8 cellular contexts compared by ENCODE assay signal in the genomic region with DNA sequence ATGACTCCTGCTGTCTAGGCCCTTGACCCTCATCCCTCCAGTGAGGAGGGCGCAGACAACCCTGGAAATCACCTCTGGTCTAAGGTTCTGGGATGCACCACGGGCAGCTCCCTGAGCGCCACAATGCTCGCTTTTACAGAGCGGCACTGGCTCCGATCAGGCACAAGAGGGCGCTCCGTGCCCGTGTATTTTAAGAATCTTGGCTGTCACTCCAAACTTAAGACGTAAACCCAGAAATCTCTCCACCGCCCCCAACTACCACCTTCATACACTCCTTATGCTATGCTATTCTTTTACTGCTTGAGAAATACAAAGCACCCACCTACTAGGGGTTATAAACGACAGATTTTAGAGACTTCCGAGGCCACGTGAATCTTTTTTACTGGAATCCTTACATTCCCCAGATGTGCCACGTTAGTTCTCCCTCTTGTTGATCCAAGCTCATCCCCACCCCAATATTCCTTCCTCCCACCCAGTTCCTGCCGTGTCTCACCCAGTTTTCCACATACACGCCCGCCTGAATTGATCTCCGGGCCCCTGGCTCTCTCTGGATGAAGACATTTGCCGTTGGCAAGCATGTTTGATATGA.
DNase-seq lines count a peak whose midpoint lies in the region; ATAC-seq, FAIRE-seq and TF ChIP-seq lines count a peak whose summit lies in the region.

No MANE protein-coding gene starts in this region.

- no peak for TF ChIP-seq EP300 in esophagus muscularis mucosa (IDR thresholded peaks at IDR 0.05)

- no peak overlapping the region for H4K91ac ChIP-seq in IMR-90 (ENCODE audit: insufficient read depth, low read depth, low read length)

- no peak overlapping the region for H3K27ac Mint-ChIP-seq in neural progenitor cell

- H3K9me3 Mint-ChIP-seq in neural progenitor cell, result no peaks in the 10 kb centered on the region

- no peak overlapping the region for H2AK9ac ChIP-seq in IMR-90 (replicated peaks; ENCODE audit: low read depth, low read length, poor library complexity)

- no peaks in the 10 kb centered on the region for H3K79me1 ChIP-seq in IMR-90 (ENCODE audit: low read depth in 1 of 2, low read length in 2 of 2)

- peaks cover 2% of the 10 kb centered on the region for H3K4me1 Mint-ChIP-seq in neural progenitor cell

- H3K4ac ChIP-seq in IMR-90 (ENCODE audit: low read depth, low read length), result no peak overlapping the region

- no peak overlapping the region for H3K4me2 ChIP-seq in IMR-90 (ENCODE audit: low read depth, low read length)
- H3K4me2 ChIP-seq in neural progenitor cell, result no peak overlapping the region

- no peaks in the 10 kb centered on the region for H3K9me1 ChIP-seq in IMR-90 (ENCODE audit: insufficient read depth, low read length)

- no peak overlapping the region for H2AK5ac ChIP-seq in IMR-90 (ENCODE audit: low read depth, low read length)

- no peak overlapping the region for H2BK5ac ChIP-seq in IMR-90 (ENCODE audit: low read depth, low read length, poor library complexity, severe bottlenecking)

- H4K5ac ChIP-seq in IMR-90 (ENCODE audit: low read depth, low read length), result no peak overlapping the region

- no peak overlapping the region for H4K8ac ChIP-seq in IMR-90 (ENCODE audit: low read depth in 2 of 2, low read length in 2 of 2)

- H3K18ac ChIP-seq in IMR-90 (ENCODE audit: low read depth, low read length), result no peak overlapping the region

- in situ Hi-C loops in IMR-90 (cut with MboI; ENCODE audit: low sequenced_read_pairs), result no loop called here

- H3K4me3 Mint-ChIP-seq in neural progenitor cell, result no peak overlapping the region

- peak; percentile 80 for DNase-seq in Ammon's horn (ENCODE audit: low spot score)
- DNase-seq in GM12892 (ENCODE audit: insufficient read length), result no peak
- DNase-seq in IMR-90, result peak; percentile 20
- peak; percentile 7 to 29 for DNase-seq in SJCRH30
- no peak for DNase-seq in esophagus muscularis mucosa (ENCODE audit: extremely low spot score)
- peak; percentile 78 for DNase-seq in neural progenitor cell (ENCODE audit: low spot score)

- intact Hi-C loops in IMR-90 (cut with micrococcal nuclease) (no loop called here), esophagus muscularis mucosa (cut with DNase I) (no loop called here)

- TF ChIP-seq RAD21 in IMR-90 (IDR thresholded peaks at IDR 0.05; ENCODE audit: low read length), result peak; percentile 55

- H3K9ac ChIP-seq in IMR-90 (ENCODE audit: low read depth, low read length) (no peak overlapping the region), neural progenitor cell (no peak overlapping the region)

- H3K56ac ChIP-seq in IMR-90 (ENCODE audit: extremely low read depth, insufficient read depth, low read length), result no peak overlapping the region

- TF ChIP-seq POLR2A in GM12892 (IDR thresholded peaks at IDR 0.05; ENCODE audit: low read depth, low read length) (no peak), IMR-90 (IDR thresholded peaks at IDR 0.05; ENCODE audit: low read depth, low read length) (no peak), esophagus muscularis mucosa (IDR thresholded peaks at IDR 0.05; ENCODE audit: low read depth) (no peak)

- H3K14ac ChIP-seq in IMR-90 (replicated peaks; ENCODE audit: low read depth, low read length), result no peak overlapping the region

- H3K9me3 ChIP-seq in IMR-90 (ENCODE audit: control insufficient read depth, insufficient read depth, low read length), result no peaks in the 10 kb centered on the region
- H3K9me3 ChIP-seq in SJCRH30 (replicated peaks), result no peaks in the 10 kb centered on the region
- H3K9me3 ChIP-seq in esophagus muscularis mucosa, result no peaks in the 10 kb centered on the region
- no peaks in the 10 kb centered on the region for H3K9me3 ChIP-seq in neural progenitor cell (ENCODE audit: low read depth)

- H3K23ac ChIP-seq in IMR-90 (ENCODE audit: low read depth, low read length), result no peak overlapping the region

- no peaks in the 10 kb centered on the region for H3K79me2 ChIP-seq in neural progenitor cell (ENCODE audit: low read depth)

- ATAC-seq in IMR-90 (ENCODE audit: low read depth), result peak; percentile 40; the same call in 1 of the 2 replicates
- no peak for ATAC-seq in GM21515 (IDR thresholded peaks at IDR 0.05; ENCODE audit: unreplicated experiment)
- no peak for ATAC-seq in HG03108 (IDR thresholded peaks at IDR 0.05; ENCODE audit: unreplicated experiment)

- dilution Hi-C loops in IMR-90 (cut with HindIII; ENCODE audit: low sequenced_read_pairs, unreplicated experiment), result no loop called here

- WGBS in IMR-90 (ENCODE audit: extremely low coverage in 2 of 2, insufficient read length in 1 of 2), 2 experiments, result 26% methylated on average over 4 of the region's 20 CpGs; no CpG with 5 or more reads in 1 of the 2 experiments
- WGBS in esophagus muscularis mucosa, result 20% methylated on average over 20 of the region's 20 CpGs

- no peak overlapping the region for H3K27ac ChIP-seq in IMR-90 (ENCODE audit: insufficient read depth, low read length)
- H3K27ac ChIP-seq in SJCRH30, result no peak overlapping the region
- no peak overlapping the region for H3K27ac ChIP-seq in esophagus muscularis mucosa (replicated peaks in 1 of 4)
- no peak overlapping the region for H3K27ac ChIP-seq in neural progenitor cell

- H3F3A ChIP-seq in neural progenitor cell (ENCODE audit: low read depth), result no peaks in the 10 kb centered on the region

- no peaks in the 10 kb centered on the region for H3K36me3 Mint-ChIP-seq in neural progenitor cell

- peak; percentile 53 for TF ChIP-seq CTCF in IMR-90 (conservative IDR thresholded peaks at IDR 0.05; ENCODE audit: low read depth, low read length)
- peak; percentile 40 to 75 (median 60) for TF ChIP-seq CTCF in esophagus muscularis mucosa (IDR thresholded peaks at IDR 0.05)
- peak; percentile 87 for TF ChIP-seq CTCF in neural progenitor cell (IDR thresholded peaks at IDR 0.05)

- CTCF ChIA-PET in IMR-90 (lab: Yijun Ruan, JAX), result interaction anchor here (1.0 kb wide), 1 partner anchor 951 kb away, joined by 3 read pairs; no protein-coding TSS in a partner anchor

- H3K27me3 ChIP-seq in IMR-90 (ENCODE audit: control insufficient read depth, insufficient read depth, low read length) (peaks cover 2% of the 10 kb centered on the region; the same call in 1 of the 2 replicates), SJCRH30 (no peaks in the 10 kb centered on the region), esophagus muscularis mucosa (peaks cover 0 to 85% (median 0%) of the 10 kb centered on the region in 4 donors), neural progenitor cell (peaks cover 57% of the 10 kb centered on the region)

- H3K4me1 ChIP-seq in IMR-90 (ENCODE audit: control insufficient read depth, insufficient read depth, low read length) (no peaks in the 10 kb centered on the region), SJCRH30 (no peaks in the 10 kb centered on the region), esophagus muscularis mucosa (peaks cover 0 to 14% (median 11%) of the 10 kb centered on the region in 4 donors), neural progenitor cell (no peaks in the 10 kb centered on the region)

- peak overlapping the region; percentile 18 for H2AFZ ChIP-seq in IMR-90 (replicated peaks; ENCODE audit: low read length, poor library complexity)
- no peak overlapping the region for H2AFZ ChIP-seq in neural progenitor cell (replicated peaks)

- no peak overlapping the region for H3K4me3 ChIP-seq in IMR-90 (ENCODE audit: insufficient read depth, low read depth, low read length)
- H3K4me3 ChIP-seq in SJCRH30, result no peak overlapping the region
- no peak overlapping the region for H3K4me3 ChIP-seq in esophagus muscularis mucosa
- H3K4me3 ChIP-seq in neural progenitor cell, result no peak overlapping the region

- peaks cover 11% of the 10 kb centered on the region for H3K27me3 Mint-ChIP-seq in neural progenitor cell (ENCODE audit: insufficient read depth, low read depth)

- no peaks in the 10 kb centered on the region for H3K36me3 ChIP-seq in IMR-90 (ENCODE audit: control insufficient read depth, insufficient read depth, low read length)
- H3K36me3 ChIP-seq in SJCRH30, result no peaks in the 10 kb centered on the region
- H3K36me3 ChIP-seq in esophagus muscularis mucosa, result no peaks in the 10 kb centered on the region
- H3K36me3 ChIP-seq in neural progenitor cell, result no peaks in the 10 kb centered on the region

- no TSS peak for BruUV-seq in IMR-90 (replicated peaks; lab: Mats Ljungman, UMichigan)

- peak; percentile 72 for FAIRE-seq in GM12892 (lab: Jason Lieb, UNC)

- H4K20me1 ChIP-seq in IMR-90 (ENCODE audit: insufficient read depth, low read length), result no peaks in the 10 kb centered on the region
- no peaks in the 10 kb centered on the region for H4K20me1 ChIP-seq in neural progenitor cell (ENCODE audit: low read depth)

- no peak overlapping the region for H2BK15ac ChIP-seq in IMR-90 (ENCODE audit: low read depth, low read length)

- no peak overlapping the region for H2BK20ac ChIP-seq in IMR-90 (ENCODE audit: low read depth, low read length)

- POLR2A ChIA-PET in IMR-90 (lab: Charles Lee; ENCODE audit: unreplicated experiment), result no interaction called here

- no peak overlapping the region for H2BK120ac ChIP-seq in IMR-90 (ENCODE audit: low read depth, low read length)

TF ChIP-seq in IMR-90, 13 proteins besides CTCF, POLR2A, EP300 and RAD21:
- TF ChIP-seq CEBPB (IDR thresholded peaks at IDR 0.05; ENCODE audit: low read depth, low read length), result no peak
- no peak for TF ChIP-seq CHD1 (IDR thresholded peaks at IDR 0.05; ENCODE audit: low read depth, low read length)
- no peak for TF ChIP-seq BHLHE40 (IDR thresholded peaks at IDR 0.05; ENCODE audit: low read depth, low read length)
- TF ChIP-seq RFX5 (IDR thresholded peaks at IDR 0.05; ENCODE audit: low read depth, low read length), result no peak
- no peak for TF ChIP-seq MXI1 (IDR thresholded peaks at IDR 0.05; ENCODE audit: borderline replicate concordance, low read depth, low read length)
- TF ChIP-seq NFE2L2 (IDR thresholded peaks at IDR 0.05; ENCODE audit: low read depth, low read length), result no peak
- peak; percentile 13; the same call in 1 of the 2 replicates for TF ChIP-seq SMC3 (IDR thresholded peaks at IDR 0.05; ENCODE audit: low read depth, low read length)
- no peak for TF ChIP-seq RCOR1 (IDR thresholded peaks at IDR 0.05; ENCODE audit: insufficient replicate concordance, low read length)
- TF ChIP-seq MAFK (IDR thresholded peaks at IDR 0.05; ENCODE audit: low read depth, low read length), result no peak

Comparison
In these comparisons a context has a peak if more than half of its experiments do, and no peak if none do; other contexts are left out.
1. DNase-seq: peak in Ammon's horn (single experiment), IMR-90 (single experiment), SJCRH30 (2 of 2) and neural progenitor cell (single experiment); none in GM12892 (single experiment) and esophagus muscularis mucosa (single experiment).
2. Peak in every context shown above with its lines, with median percentiles within 50 percentile points of each other: CTCF ChIP-seq.